In genomic region chr6:169238766-169239165, GRCh38 we compare ENCODE assay signal across 1 cellular context.
TF ChIP-seq lines count a peak whose summit lies in the region.

No MANE protein-coding gene starts in this region.

TF ChIP-seq in H1, 55 proteins besides CTCF, POLR2A, EP300 and RAD21:
- TF ChIP-seq FOSL1 (IDR thresholded peaks at IDR 0.05; ENCODE audit: insufficient read depth, low read depth, low read length) = no peak
- TF ChIP-seq SP1 (IDR thresholded peaks at IDR 0.05; ENCODE audit: low read depth, low read length) = no peak
- no peak for TF ChIP-seq EZH2 (IDR thresholded peaks at IDR 0.05; ENCODE audit: low read depth, low read length, severe bottlenecking)
- no peak for TF ChIP-seq SP2 (IDR thresholded peaks at IDR 0.05; ENCODE audit: low read length)
- TF ChIP-seq, protein P1, sequence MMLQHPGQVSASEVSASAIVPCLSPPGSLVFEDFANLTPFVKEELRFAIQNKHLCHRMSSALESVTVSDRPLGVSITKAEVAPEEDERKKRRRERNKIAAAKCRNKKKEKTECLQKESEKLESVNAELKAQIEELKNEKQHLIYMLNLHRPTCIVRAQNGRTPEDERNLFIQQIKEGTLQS (IDR thresholded peaks at IDR 0.05; ENCODE audit: insufficient read depth, low read depth, low read length) = no peak
- TF ChIP-seq, protein P2, sequence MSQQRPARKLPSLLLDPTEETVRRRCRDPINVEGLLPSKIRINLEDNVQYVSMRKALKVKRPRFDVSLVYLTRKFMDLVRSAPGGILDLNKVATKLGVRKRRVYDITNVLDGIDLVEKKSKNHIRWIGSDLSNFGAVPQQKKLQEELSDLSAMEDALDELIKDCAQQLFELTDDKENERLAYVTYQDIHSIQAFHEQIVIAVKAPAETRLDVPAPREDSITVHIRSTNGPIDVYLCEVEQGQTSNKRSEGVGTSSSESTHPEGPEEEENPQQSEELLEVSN (IDR thresholded peaks at IDR 0.05) = no peak
- no peak for TF ChIP-seq HDAC6 (IDR thresholded peaks at IDR 0.05; ENCODE audit: low read depth, low read length)
- TF ChIP-seq SRF (IDR thresholded peaks at IDR 0.05; ENCODE audit: low read depth, low read length) = no peak
- no peak for TF ChIP-seq HDAC2 (IDR thresholded peaks at IDR 0.05; ENCODE audit: borderline replicate concordance in 1 of 2, low read depth in 2 of 2, low read length in 2 of 2)
- no peak for TF ChIP-seq PHF8 (conservative IDR thresholded peaks at IDR 0.05; ENCODE audit: low read depth, low read length)
- no peak for TF ChIP-seq CBX5 (IDR thresholded peaks at IDR 0.05; ENCODE audit: low read depth, low read length)
- TF ChIP-seq KDM4A (IDR thresholded peaks at IDR 0.05; ENCODE audit: low read depth, low read length, severe bottlenecking) = no peak
TF ChIP-seq in H1: peak in this region for 0.
